In the genomic region with DNA sequence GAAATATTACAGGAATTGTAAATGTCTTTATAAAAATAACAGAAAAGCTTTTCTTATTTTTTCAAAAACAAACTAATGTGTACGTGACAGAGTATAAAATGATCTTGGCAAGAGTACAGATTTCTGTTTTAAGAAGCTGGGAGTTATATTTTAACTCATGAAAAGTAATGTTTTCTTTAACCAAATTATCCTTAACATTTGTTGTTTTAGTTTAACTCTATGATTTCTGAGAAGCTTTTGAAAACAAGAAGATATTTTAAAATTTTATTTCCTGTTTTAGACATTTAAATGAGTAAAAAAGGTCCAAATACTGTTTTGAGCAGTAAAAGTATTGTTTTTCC, we compare ENCODE assay signal across 16 cellular contexts.
DNase-seq lines count a peak whose midpoint lies in the region; ATAC-seq and TF ChIP-seq lines count a peak whose summit lies in the region.
"Had no signal": no experiment of that assay in that cellular context is flagged by ENCODE, and none has a peak within 500 bp of the region (broad histone marks: within the 10 kb centered on the region; RNA-seq: fewer than 3 reads in every experiment).

No MANE protein-coding gene starts in this region.

- POLR2A ChIA-PET in HCT116 (lab: Charles Lee) = no interaction called here

- H3K9me2 ChIP-seq in HCT116 (ENCODE audit: insufficient read depth) = no peaks in the 10 kb centered on the region

- H3K4me1 Mint-ChIP-seq in progenitor cell of endocrine pancreas (ENCODE audit: low read depth) = peaks cover 5% of the 10 kb centered on the region
- H3K4me1 Mint-ChIP-seq: B cell had no signal

- H3K27me3 ChIP-seq in HCT116 (ENCODE audit: insufficient read depth, low read length) (no peaks in the 10 kb centered on the region), mesenchymal stem cell (ENCODE audit: control insufficient read depth in 1 of 2, insufficient read depth in 1 of 2, low read length in 2 of 2) (no peaks in the 10 kb centered on the region), smooth muscle cell (ENCODE audit: low read depth) (no peaks in the 10 kb centered on the region), aorta (ENCODE audit: control insufficient read depth in 1 of 2, insufficient read depth in 2 of 2, low read length in 1 of 2) (no peaks in the 10 kb centered on the region)

- H2AFZ ChIP-seq in HCT116 (ENCODE audit: low read depth, low read length, poor library complexity, severe bottlenecking) (peak overlapping the region; percentile 58), mesenchymal stem cell (ENCODE audit: low read depth, low read length) (no peak overlapping the region), smooth muscle cell (ENCODE audit: low read depth) (peak overlapping the region; percentile 82)

- intact Hi-C loops in HCT116 (cut with micrococcal nuclease) = no loop called here
- intact Hi-C loops in aorta (cut with DNase I) = loop anchor here in 1 of 2 donors (10.0 kb wide), 1 partner anchor 60 kb away; no protein-coding TSS in a partner anchor

- no peak for TF ChIP-seq POLR2A in HCT116 (IDR thresholded peaks at IDR 0.05; ENCODE audit: borderline replicate concordance, extremely low read depth, insufficient read depth, insufficient read length)

- no peaks in the 10 kb centered on the region for H3K79me1 ChIP-seq in mesenchymal stem cell (replicated peaks; ENCODE audit: low read length, poor library complexity, severe bottlenecking)

- no peak overlapping the region for H2BK12ac ChIP-seq in mesenchymal stem cell (ENCODE audit: low read length in 2 of 2)

- no CpG with 5 or more reads among the region's 1 CpG for WGBS in mesenchymal stem cell
- WGBS in smooth muscle cell (ENCODE audit: low lambda C conversion rate) = 85% methylated on average over 1 of the region's 1 CpG
- WGBS in aorta, 2 donors = 12 to 16% methylated on average over 1 of the region's 1 CpG

- no peak for TF ChIP-seq RAD21 in HCT116 (IDR thresholded peaks at IDR 0.05; ENCODE audit: low read depth)

- DNase-seq in HCT116 (ENCODE audit: low read depth, low spot score) (no peak), mesenchymal stem cell (no peak), smooth muscle cell (lab: John Stamatoyannopoulos, UW; ENCODE audit: unreplicated experiment) (no peak), aorta (no peak), progenitor cell of endocrine pancreas (ENCODE audit: low spot score, unreplicated experiment) (no peak)
- DNase-seq: GDM1; H9; NCI-H1105 treated with DMSO at 0.1 percent for 48 hours; NCI-H1694; NCI-H2081 treated with DMSO at 0.1 percent for 48 hours; NK-92 treated with Interleukin-12 subunit alpha and Interleukin-12 subunit beta, amount 100 ng/mL, for 24 hours; OCI-M1; SHP77 treated with DMSO at 0.1 percent for 48 hours had no signal

- H2BK15ac ChIP-seq in mesenchymal stem cell (ENCODE audit: low read depth, poor library complexity, severe bottlenecking) = no peak overlapping the region

- H3K14ac ChIP-seq in mesenchymal stem cell (ENCODE audit: low read length in 2 of 2) = no peak overlapping the region

- no peaks in the 10 kb centered on the region for H3K4me1 ChIP-seq in HCT116 (ENCODE audit: control insufficient read depth in 1 of 2, insufficient read depth in 2 of 2, low read length in 2 of 2)
- H3K4me1 ChIP-seq in mesenchymal stem cell (ENCODE audit: control insufficient read depth, insufficient read depth, low read depth, low read length) = no peaks in the 10 kb centered on the region
- H3K4me1 ChIP-seq in smooth muscle cell (ENCODE audit: low read depth) = peaks cover 5% of the 10 kb centered on the region
- no peaks in the 10 kb centered on the region for H3K4me1 ChIP-seq in aorta (ENCODE audit: control insufficient read depth in 1 of 2, insufficient read depth in 2 of 2, low read length in 2 of 2)

- H2BK120ac ChIP-seq in mesenchymal stem cell (ENCODE audit: low read depth, low read length) = no peak overlapping the region

- H3K9me3 Mint-ChIP-seq in progenitor cell of endocrine pancreas (ENCODE audit: low read depth) = no peaks in the 10 kb centered on the region
- H3K9me3 Mint-ChIP-seq: H9 had no signal

- no peak overlapping the region for H3K4ac ChIP-seq in mesenchymal stem cell (ENCODE audit: low read depth in 1 of 2, low read length in 2 of 2)

- H3K23ac ChIP-seq in mesenchymal stem cell (ENCODE audit: low read length in 2 of 2) = no peak overlapping the region

- no peak overlapping the region for H3K27ac Mint-ChIP-seq in progenitor cell of endocrine pancreas
- H3K27ac Mint-ChIP-seq: B cell, H9 had no signal

- ATAC-seq in HCT116 (no peak), HG03108 (IDR thresholded peaks at IDR 0.05; ENCODE audit: unreplicated experiment) (no peak), aorta (ENCODE audit: low FRiP score) (no peak)

- peaks cover 3% of the 10 kb centered on the region for H3F3A ChIP-seq in smooth muscle cell (ENCODE audit: low read depth)

- no peak overlapping the region for H4K91ac ChIP-seq in mesenchymal stem cell (ENCODE audit: low read length)

- H3K27me3 Mint-ChIP-seq in progenitor cell of endocrine pancreas = no peaks in the 10 kb centered on the region
- H3K27me3 Mint-ChIP-seq: B cell had no signal

- H3K79me2 ChIP-seq in HCT116 (ENCODE audit: insufficient read depth, low read length) (no peaks in the 10 kb centered on the region), smooth muscle cell (ENCODE audit: low read depth) (no peaks in the 10 kb centered on the region)

- CTCF ChIA-PET in HCT116 (lab: Charles Lee) = no interaction called here

- H3K27ac ChIP-seq in HCT116 (ENCODE audit: low read depth, low read length) (no peak overlapping the region), VCaP (peak overlapping the region; percentile 23; the same call in 1 of the 2 replicates), mesenchymal stem cell (ENCODE audit: low read length, poor library complexity, severe bottlenecking) (no peak overlapping the region), smooth muscle cell (ENCODE audit: low read depth) (peak overlapping the region; percentile 20), aorta (ENCODE audit: low read depth in 1 of 2, low read length in 2 of 2) (no peak overlapping the region)

- no peak overlapping the region for H4K8ac ChIP-seq in mesenchymal stem cell (ENCODE audit: low read length)

- H3K36me3 Mint-ChIP-seq in progenitor cell of endocrine pancreas (ENCODE audit: insufficient read depth) = no peaks in the 10 kb centered on the region

- no peaks in the 10 kb centered on the region for H3K9me3 ChIP-seq in HCT116 (ENCODE audit: control insufficient read depth in 1 of 2, insufficient read depth in 1 of 2, low read depth in 1 of 2, low read length in 2 of 2)
- no peaks in the 10 kb centered on the region for H3K9me3 ChIP-seq in mesenchymal stem cell (ENCODE audit: control insufficient read depth, low read length)
- no peaks in the 10 kb centered on the region for H3K9me3 ChIP-seq in smooth muscle cell (replicated peaks; ENCODE audit: low read depth)
- no peaks in the 10 kb centered on the region for H3K9me3 ChIP-seq in aorta (ENCODE audit: control insufficient read depth, low read length)

- no peak overlapping the region for H3K4me2 ChIP-seq in HCT116 (ENCODE audit: low read length)
- no peak overlapping the region for H3K4me2 ChIP-seq in mesenchymal stem cell (ENCODE audit: low read length, poor library complexity, severe bottlenecking)
- H3K4me2 ChIP-seq in smooth muscle cell = no peak overlapping the region

- H3K18ac ChIP-seq in mesenchymal stem cell (ENCODE audit: low read depth in 1 of 2, low read length in 2 of 2) = no peak overlapping the region

- TF ChIP-seq CTCF in HCT116 (IDR thresholded peaks at IDR 0.05 in 2 of 3, conservative IDR thresholded peaks at IDR 0.05 in 1 of 3; ENCODE audit: borderline replicate concordance in 1 of 3, insufficient read depth in 1 of 3, low read depth in 2 of 3, low read length in 2 of 3) (no peak), VCaP (conservative IDR thresholded peaks at IDR 0.05) (no peak), smooth muscle cell (IDR thresholded peaks at IDR 0.05; ENCODE audit: borderline replicate concordance, insufficient read depth, poor library complexity, severe bottlenecking) (no peak), progenitor cell of endocrine pancreas (IDR thresholded peaks at IDR 0.05; ENCODE audit: unreplicated experiment) (no peak)

- no TSS peak for BruUV-seq in HCT116 (replicated peaks; lab: Mats Ljungman, UMichigan)

- no peak overlapping the region for H3K4me3 ChIP-seq in HCT116 (replicated peaks in 1 of 2; ENCODE audit: low read depth in 1 of 2, low read length in 2 of 2)
- peak overlapping the region in 1 of 2 experiments; percentile 62 for H3K4me3 ChIP-seq in mesenchymal stem cell (ENCODE audit: insufficient read depth in 1 of 2, low read depth in 1 of 2, low read length in 2 of 2)
- H3K4me3 ChIP-seq in smooth muscle cell = no peak overlapping the region
- no peak overlapping the region for H3K4me3 ChIP-seq in aorta (ENCODE audit: low read length in 2 of 2)

- H4K20me1 ChIP-seq in HCT116 (ENCODE audit: insufficient read depth) = no peaks in the 10 kb centered on the region
- H4K20me1 ChIP-seq in smooth muscle cell (ENCODE audit: low read depth) = no peaks in the 10 kb centered on the region

- H3K36me3 ChIP-seq in HCT116 (ENCODE audit: control insufficient read depth in 1 of 2, insufficient read depth in 2 of 2, low read length in 2 of 2) (no peaks in the 10 kb centered on the region), mesenchymal stem cell (ENCODE audit: control insufficient read depth in 1 of 2, insufficient read depth in 2 of 2, low read depth in 1 of 2, low read length in 2 of 2) (no peaks in the 10 kb centered on the region), smooth muscle cell (ENCODE audit: low read depth) (no peaks in the 10 kb centered on the region), aorta (ENCODE audit: control insufficient read depth in 1 of 2, insufficient read depth in 2 of 2, low read length in 1 of 2) (no peaks in the 10 kb centered on the region)

- H2BK5ac ChIP-seq in mesenchymal stem cell (ENCODE audit: low read depth, low read length, poor library complexity, severe bottlenecking) = no peak overlapping the region

- H3K4me3 Mint-ChIP-seq in progenitor cell of endocrine pancreas (ENCODE audit: low read depth) = no peak overlapping the region
- H3K4me3 Mint-ChIP-seq: B cell, H9 had no signal

- no peak overlapping the region for H3K9ac ChIP-seq in HCT116 (ENCODE audit: low read length)
- peak overlapping the region; percentile 68 for H3K9ac ChIP-seq in mesenchymal stem cell (ENCODE audit: low read length)
- H3K9ac ChIP-seq in smooth muscle cell (ENCODE audit: low read depth) = no peak overlapping the region

- RAD21 ChIA-PET in HCT116 (lab: Charles Lee; ENCODE audit: low non-redundant PET in 1 of 2, low total read pairs in 2 of 2, uncharacterized antibody in 2 of 2, unreplicated experiment in 2 of 2) = no interaction called here

- H2AK5ac ChIP-seq in mesenchymal stem cell (ENCODE audit: low read length, severe bottlenecking) = no peak overlapping the region

TF ChIP-seq in HCT116, 20 proteins besides CTCF, POLR2A, EP300 and RAD21 (continues in another document):
- TF ChIP-seq SP1 (IDR thresholded peaks at IDR 0.05; ENCODE audit: low read depth) = no peak
- TF ChIP-seq, protein P1, sequence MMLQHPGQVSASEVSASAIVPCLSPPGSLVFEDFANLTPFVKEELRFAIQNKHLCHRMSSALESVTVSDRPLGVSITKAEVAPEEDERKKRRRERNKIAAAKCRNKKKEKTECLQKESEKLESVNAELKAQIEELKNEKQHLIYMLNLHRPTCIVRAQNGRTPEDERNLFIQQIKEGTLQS (IDR thresholded peaks at IDR 0.05) = no peak

Comparison
In these comparisons a context has a peak if more than half of its experiments do, and no peak if none do; other contexts are left out.
1. H3K27ac ChIP-seq: peak in VCaP (single experiment) and smooth muscle cell (single experiment); none in HCT116 (single experiment), mesenchymal stem cell (single experiment) and aorta (0 of 2).